ENCODE assay signal across 8 cellular contexts in genomic region chr19:54207908-54208783, GRCh38. TPM values are rescaled to one million over a fixed set of nuclear protein-coding genes. Genes with fewer than 3 reads are reported as not detected.
A peak's percentile ranks its signal among the peaks of the same experiment; 100 is the strongest.
DNase-seq lines count a peak whose midpoint lies in the region; ATAC-seq and TF ChIP-seq lines count a peak whose summit lies in the region.

No MANE protein-coding gene starts in this region.

- peak overlapping the region in 1 of 10 donors; percentile 54 for H3K4me3 ChIP-seq in heart right ventricle

- peak overlapping the region in 9 of 10 donors; percentile 36 to 99 (median 78) for H3K27ac ChIP-seq in heart right ventricle

- H3K4me1 ChIP-seq in heart right ventricle: peaks cover 14 to 84% (median 69%) of the 10 kb centered on the region in 9 donors

- TF ChIP-seq CTCF in heart right ventricle (IDR thresholded peaks at IDR 0.05): no peak

- H3K9me3 ChIP-seq in heart right ventricle: no peaks in the 10 kb centered on the region

- peaks cover 0 to 61% (median 43%) of the 10 kb centered on the region in 9 donors for H3K36me3 ChIP-seq in heart right ventricle

- intact Hi-C loops in heart right ventricle (cut with DNase I): no loop called here

- ATAC-seq in GM21717 (IDR thresholded peaks at IDR 0.05; ENCODE audit: unreplicated experiment): peak; percentile 37
- peak; percentile 54 to 79 (median 63) for ATAC-seq in heart right ventricle

- WGBS in heart right ventricle, 2 donors: 66 to 72% methylated on average over 21 of the region's 21 CpGs

- no peaks in the 10 kb centered on the region for H3K27me3 ChIP-seq in heart right ventricle

- peak; percentile 99 for DNase-seq in CMK (ENCODE audit: low read depth)
- DNase-seq in NCI-H69 (lab: John Stamatoyannopoulos, UW): peak; percentile 38
- DNase-seq in activated naive CD4-positive, alpha-beta T cell treated with anti-CD3 and anti-CD28 coated beads, Interleukin-2, amount 50 U/mL, for 16 hours: peak; percentile 29
- peak in 1 of 2 donors; percentile 78 for DNase-seq in heart right ventricle
- peak; percentile 67 for DNase-seq in putamen (ENCODE audit: low spot score)
- DNase-seq in NCI-H1417 treated with DMSO at 0.1 percent for 48 hours (lab: John Stamatoyannopoulos, UW): no peak
- DNase-seq in NCI-H2081 treated with DMSO at 0.1 percent for 48 hours (lab: John Stamatoyannopoulos, UW): no peak

RNA-seq across cellular contexts. Expression of gene RPS9, which starts 7.5 kb away (rescaled TPM):
- 100 to 1,000 TPM; 550 to 734 (median 603) TPM for total RNA-seq in heart right ventricle
- polyA plus RNA-seq in heart right ventricle: 1,000 to 10,000 TPM; 1,335 to 2,571 TPM

RNA-seq across cellular contexts. Expression of gene LILRB3, which starts 14.7 kb away (rescaled TPM):
- total RNA-seq in heart right ventricle: 10 to 100 TPM in 1 of 10 donors, 1 to 10 TPM in 6, under 1 TPM in 3; 0.71 to 18.3 (median 2.0) TPM
- 1 to 10 TPM; 2.5 TPM for polyA plus RNA-seq in heart right ventricle

RNA-seq across cellular contexts. Expression of gene TSEN34, which starts 17.0 kb away (rescaled TPM):
- 10 to 100 TPM; 12.1 to 24.0 (median 19.3) TPM for total RNA-seq in heart right ventricle
- polyA plus RNA-seq in heart right ventricle: 10 to 100 TPM in 1 of 2 donors, 1 to 10 TPM in 1; 5.6 to 38.0 TPM

RNA-seq across cellular contexts. Expression of gene MBOAT7, which starts 18.8 kb away (rescaled TPM):
- 10 to 100 TPM; 12.3 to 29.4 (median 15.5) TPM for total RNA-seq in heart right ventricle
- polyA plus RNA-seq in heart right ventricle: 10 to 100 TPM in 1 of 2 donors, 1 to 10 TPM in 1; 7.7 to 17.0 TPM

RNA-seq across cellular contexts. Expression of gene LILRA6, which starts 34.4 kb away (rescaled TPM):
- 1 to 10 TPM in 6 of 10 donors, under 1 TPM in 3, not detected in 1; 0.48 to 9.4 (median 1.3) TPM for total RNA-seq in heart right ventricle
- polyA plus RNA-seq in heart right ventricle: 1 to 10 TPM; 1.1 to 1.5 TPM

Comparison
In these comparisons a context has a peak if more than half of its experiments do, and no peak if none do; other contexts are left out.
1. DNase-seq: peak in CMK (single experiment), NCI-H69 (single experiment), activated naive CD4-positive, alpha-beta T cell treated with anti-CD3 and anti-CD28 coated beads, Interleukin-2, amount 50 U/mL, for 16 hours (single experiment) and putamen (single experiment); none in NCI-H1417 treated with DMSO at 0.1 percent for 48 hours (single experiment) and NCI-H2081 treated with DMSO at 0.1 percent for 48 hours (single experiment).